In the genomic region with DNA sequence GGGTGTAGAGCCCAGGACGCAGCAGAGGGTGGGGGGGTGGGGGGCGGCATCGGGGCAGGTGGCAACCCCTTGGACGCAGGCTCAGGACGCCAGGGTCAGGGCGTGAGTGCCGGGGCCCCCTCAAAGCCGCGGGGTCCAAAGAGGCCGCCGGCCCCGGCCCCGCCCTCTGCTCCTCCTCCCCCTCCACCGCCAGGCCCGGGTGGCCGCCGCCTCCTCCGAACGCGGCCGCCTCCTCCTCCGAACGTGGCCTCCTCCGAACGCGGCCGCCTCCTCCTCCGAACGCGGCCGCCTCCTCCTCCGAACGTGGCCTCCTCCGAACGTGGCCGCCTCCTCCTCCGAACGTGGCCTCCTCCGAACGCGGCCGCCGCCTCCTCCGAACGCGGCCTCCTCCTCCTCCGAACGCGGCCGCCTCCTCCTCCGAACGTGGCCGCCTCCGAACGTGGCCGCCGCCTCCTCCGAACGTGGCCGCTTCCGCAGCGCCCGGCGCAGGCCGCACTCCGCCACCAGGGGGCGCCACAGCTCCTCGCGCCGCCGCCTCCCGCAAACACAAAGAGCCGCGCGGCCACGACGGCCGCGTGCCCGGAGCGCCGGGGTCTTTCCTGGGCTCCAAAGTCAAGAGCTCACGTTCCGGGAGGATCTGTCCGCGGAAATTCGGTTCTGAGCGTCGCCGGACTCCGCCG, we compare ENCODE assay signal across 1 cellular context.
A peak's percentile ranks its signal among the peaks of the same experiment; 100 is the strongest.
TF ChIP-seq lines count a peak whose summit lies in the region.

No MANE protein-coding gene starts in this region.

TF ChIP-seq in HepG2, 621 proteins besides CTCF, POLR2A, EP300 and RAD21 (continued from another document):
- TF ChIP-seq, protein P1, sequence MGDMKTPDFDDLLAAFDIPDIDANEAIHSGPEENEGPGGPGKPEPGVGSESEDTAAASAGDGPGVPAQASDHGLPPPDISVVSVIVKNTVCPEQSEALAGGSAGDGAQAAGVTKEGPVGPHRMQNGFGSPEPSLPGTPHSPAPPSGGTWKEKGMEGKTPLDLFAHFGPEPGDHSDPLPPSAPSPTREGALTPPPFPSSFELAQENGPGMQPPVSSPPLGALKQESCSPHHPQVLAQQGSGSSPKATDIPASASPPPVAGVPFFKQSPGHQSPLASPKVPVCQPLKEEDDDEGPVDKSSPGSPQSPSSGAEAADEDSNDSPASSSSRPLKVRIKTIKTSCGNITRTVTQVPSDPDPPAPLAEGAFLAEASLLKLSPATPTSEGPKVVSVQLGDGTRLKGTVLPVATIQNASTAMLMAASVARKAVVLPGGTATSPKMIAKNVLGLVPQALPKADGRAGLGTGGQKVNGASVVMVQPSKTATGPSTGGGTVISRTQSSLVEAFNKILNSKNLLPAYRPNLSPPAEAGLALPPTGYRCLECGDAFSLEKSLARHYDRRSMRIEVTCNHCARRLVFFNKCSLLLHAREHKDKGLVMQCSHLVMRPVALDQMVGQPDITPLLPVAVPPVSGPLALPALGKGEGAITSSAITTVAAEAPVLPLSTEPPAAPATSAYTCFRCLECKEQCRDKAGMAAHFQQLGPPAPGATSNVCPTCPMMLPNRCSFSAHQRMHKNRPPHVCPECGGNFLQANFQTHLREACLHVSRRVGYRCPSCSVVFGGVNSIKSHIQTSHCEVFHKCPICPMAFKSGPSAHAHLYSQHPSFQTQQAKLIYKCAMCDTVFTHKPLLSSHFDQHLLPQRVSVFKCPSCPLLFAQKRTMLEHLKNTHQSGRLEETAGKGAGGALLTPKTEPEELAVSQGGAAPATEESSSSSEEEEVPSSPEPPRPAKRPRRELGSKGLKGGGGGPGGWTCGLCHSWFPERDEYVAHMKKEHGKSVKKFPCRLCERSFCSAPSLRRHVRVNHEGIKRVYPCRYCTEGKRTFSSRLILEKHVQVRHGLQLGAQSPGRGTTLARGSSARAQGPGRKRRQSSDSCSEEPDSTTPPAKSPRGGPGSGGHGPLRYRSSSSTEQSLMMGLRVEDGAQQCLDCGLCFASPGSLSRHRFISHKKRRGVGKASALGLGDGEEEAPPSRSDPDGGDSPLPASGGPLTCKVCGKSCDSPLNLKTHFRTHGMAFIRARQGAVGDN (CRISPR knock-in tag; IDR thresholded peaks at IDR 0.05): peak; percentile 94
- TF ChIP-seq SOX13 (IDR thresholded peaks at IDR 0.05): no peak
- TF ChIP-seq SOX13 (CRISPR knock-in tag; conservative IDR thresholded peaks at IDR 0.05 in 1 of 2, IDR thresholded peaks at IDR 0.05 in 1 of 2): 0 out of 4 replicates have a peak, but pooled peaks of 1 of the 2 experiments have one; percentile 18
- TF ChIP-seq ZNF780A (CRISPR knock-in tag; IDR thresholded peaks at IDR 0.05): no peak
- TF ChIP-seq, protein P2, sequence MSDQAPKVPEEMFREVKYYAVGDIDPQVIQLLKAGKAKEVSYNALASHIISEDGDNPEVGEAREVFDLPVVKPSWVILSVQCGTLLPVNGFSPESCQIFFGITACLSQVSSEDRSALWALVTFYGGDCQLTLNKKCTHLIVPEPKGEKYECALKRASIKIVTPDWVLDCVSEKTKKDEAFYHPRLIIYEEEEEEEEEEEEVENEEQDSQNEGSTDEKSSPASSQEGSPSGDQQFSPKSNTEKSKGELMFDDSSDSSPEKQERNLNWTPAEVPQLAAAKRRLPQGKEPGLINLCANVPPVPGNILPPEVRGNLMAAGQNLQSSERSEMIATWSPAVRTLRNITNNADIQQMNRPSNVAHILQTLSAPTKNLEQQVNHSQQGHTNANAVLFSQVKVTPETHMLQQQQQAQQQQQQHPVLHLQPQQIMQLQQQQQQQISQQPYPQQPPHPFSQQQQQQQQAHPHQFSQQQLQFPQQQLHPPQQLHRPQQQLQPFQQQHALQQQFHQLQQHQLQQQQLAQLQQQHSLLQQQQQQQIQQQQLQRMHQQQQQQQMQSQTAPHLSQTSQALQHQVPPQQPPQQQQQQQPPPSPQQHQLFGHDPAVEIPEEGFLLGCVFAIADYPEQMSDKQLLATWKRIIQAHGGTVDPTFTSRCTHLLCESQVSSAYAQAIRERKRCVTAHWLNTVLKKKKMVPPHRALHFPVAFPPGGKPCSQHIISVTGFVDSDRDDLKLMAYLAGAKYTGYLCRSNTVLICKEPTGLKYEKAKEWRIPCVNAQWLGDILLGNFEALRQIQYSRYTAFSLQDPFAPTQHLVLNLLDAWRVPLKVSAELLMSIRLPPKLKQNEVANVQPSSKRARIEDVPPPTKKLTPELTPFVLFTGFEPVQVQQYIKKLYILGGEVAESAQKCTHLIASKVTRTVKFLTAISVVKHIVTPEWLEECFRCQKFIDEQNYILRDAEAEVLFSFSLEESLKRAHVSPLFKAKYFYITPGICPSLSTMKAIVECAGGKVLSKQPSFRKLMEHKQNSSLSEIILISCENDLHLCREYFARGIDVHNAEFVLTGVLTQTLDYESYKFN (CRISPR knock-in tag; conservative IDR thresholded peaks at IDR 0.05): no peak
- TF ChIP-seq ZNF530 (CRISPR knock-in tag; IDR thresholded peaks at IDR 0.05; ENCODE audit: low read depth): no peak
- peak; percentile 61; the same call in 1 of the 2 replicates for TF ChIP-seq ZNF614 (CRISPR knock-in tag; IDR thresholded peaks at IDR 0.05; ENCODE audit: borderline replicate concordance)
- no peak for TF ChIP-seq MIXL1 (CRISPR knock-in tag; IDR thresholded peaks at IDR 0.05)
- TF ChIP-seq, protein P3, sequence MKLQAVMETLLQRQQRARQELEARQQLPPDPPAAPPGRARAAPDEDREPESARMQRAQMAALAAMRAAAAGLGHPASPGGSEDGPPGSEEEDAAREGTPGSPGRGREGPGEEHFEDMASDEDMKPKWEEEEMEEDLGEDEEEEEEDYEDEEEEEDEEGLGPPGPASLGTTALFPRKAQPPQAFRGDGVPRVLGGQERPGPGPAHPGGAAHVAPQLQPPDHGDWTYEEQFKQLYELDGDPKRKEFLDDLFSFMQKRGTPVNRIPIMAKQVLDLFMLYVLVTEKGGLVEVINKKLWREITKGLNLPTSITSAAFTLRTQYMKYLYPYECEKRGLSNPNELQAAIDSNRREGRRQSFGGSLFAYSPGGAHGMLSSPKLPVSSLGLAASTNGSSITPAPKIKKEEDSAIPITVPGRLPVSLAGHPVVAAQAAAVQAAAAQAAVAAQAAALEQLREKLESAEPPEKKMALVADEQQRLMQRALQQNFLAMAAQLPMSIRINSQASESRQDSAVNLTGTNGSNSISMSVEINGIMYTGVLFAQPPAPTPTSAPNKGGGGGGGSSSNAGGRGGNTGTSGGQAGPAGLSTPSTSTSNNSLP (IDR thresholded peaks at IDR 0.05; ENCODE audit: low read depth, low read length): no peak
- no peak for TF ChIP-seq TAF15 (IDR thresholded peaks at IDR 0.05; ENCODE audit: low read depth, low read length, poor library complexity, severe bottlenecking)
- TF ChIP-seq, protein P4, sequence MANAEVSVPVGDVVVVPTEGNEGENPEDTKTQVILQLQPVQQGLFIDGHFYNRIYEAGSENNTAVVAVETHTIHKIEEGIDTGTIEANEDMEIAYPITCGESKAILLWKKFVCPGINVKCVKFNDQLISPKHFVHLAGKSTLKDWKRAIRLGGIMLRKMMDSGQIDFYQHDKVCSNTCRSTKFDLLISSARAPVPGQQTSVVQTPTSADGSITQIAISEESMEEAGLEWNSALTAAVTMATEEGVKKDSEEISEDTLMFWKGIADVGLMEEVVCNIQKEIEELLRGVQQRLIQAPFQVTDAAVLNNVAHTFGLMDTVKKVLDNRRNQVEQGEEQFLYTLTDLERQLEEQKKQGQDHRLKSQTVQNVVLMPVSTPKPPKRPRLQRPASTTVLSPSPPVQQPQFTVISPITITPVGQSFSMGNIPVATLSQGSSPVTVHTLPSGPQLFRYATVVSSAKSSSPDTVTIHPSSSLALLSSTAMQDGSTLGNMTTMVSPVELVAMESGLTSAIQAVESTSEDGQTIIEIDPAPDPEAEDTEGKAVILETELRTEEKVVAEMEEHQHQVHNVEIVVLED (CRISPR knock-in tag; IDR thresholded peaks at IDR 0.05; ENCODE audit: borderline replicate concordance): peak; percentile 57; the same call in 1 of the 2 replicates
- no peak for TF ChIP-seq NONO (IDR thresholded peaks at IDR 0.05)
- 0 out of 2 replicates have a peak, but pooled peaks have one; percentile 33 for TF ChIP-seq NONO (CRISPR knock-in tag; conservative IDR thresholded peaks at IDR 0.05)
- TF ChIP-seq, protein P5, sequence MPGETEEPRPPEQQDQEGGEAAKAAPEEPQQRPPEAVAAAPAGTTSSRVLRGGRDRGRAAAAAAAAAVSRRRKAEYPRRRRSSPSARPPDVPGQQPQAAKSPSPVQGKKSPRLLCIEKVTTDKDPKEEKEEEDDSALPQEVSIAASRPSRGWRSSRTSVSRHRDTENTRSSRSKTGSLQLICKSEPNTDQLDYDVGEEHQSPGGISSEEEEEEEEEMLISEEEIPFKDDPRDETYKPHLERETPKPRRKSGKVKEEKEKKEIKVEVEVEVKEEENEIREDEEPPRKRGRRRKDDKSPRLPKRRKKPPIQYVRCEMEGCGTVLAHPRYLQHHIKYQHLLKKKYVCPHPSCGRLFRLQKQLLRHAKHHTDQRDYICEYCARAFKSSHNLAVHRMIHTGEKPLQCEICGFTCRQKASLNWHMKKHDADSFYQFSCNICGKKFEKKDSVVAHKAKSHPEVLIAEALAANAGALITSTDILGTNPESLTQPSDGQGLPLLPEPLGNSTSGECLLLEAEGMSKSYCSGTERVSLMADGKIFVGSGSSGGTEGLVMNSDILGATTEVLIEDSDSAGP (CRISPR knock-in tag; IDR thresholded peaks at IDR 0.05; ENCODE audit: borderline replicate concordance): peak; percentile 67
- TF ChIP-seq SAP130 (CRISPR knock-in tag; IDR thresholded peaks at IDR 0.05; ENCODE audit: low read depth): peak; percentile 62; the same call in 1 of the 2 replicates
- no peak for TF ChIP-seq ZNF160 (CRISPR knock-in tag; IDR thresholded peaks at IDR 0.05)
- peak; percentile 50; the same call in 1 of the 2 replicates for TF ChIP-seq THAP11 (CRISPR knock-in tag; IDR thresholded peaks at IDR 0.05)
- TF ChIP-seq, protein P6, sequence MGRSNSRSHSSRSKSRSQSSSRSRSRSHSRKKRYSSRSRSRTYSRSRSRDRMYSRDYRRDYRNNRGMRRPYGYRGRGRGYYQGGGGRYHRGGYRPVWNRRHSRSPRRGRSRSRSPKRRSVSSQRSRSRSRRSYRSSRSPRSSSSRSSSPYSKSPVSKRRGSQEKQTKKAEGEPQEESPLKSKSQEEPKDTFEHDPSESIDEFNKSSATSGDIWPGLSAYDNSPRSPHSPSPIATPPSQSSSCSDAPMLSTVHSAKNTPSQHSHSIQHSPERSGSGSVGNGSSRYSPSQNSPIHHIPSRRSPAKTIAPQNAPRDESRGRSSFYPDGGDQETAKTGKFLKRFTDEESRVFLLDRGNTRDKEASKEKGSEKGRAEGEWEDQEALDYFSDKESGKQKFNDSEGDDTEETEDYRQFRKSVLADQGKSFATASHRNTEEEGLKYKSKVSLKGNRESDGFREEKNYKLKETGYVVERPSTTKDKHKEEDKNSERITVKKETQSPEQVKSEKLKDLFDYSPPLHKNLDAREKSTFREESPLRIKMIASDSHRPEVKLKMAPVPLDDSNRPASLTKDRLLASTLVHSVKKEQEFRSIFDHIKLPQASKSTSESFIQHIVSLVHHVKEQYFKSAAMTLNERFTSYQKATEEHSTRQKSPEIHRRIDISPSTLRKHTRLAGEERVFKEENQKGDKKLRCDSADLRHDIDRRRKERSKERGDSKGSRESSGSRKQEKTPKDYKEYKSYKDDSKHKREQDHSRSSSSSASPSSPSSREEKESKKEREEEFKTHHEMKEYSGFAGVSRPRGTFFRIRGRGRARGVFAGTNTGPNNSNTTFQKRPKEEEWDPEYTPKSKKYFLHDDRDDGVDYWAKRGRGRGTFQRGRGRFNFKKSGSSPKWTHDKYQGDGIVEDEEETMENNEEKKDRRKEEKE (IDR thresholded peaks at IDR 0.05): no peak
- TF ChIP-seq POLR2AphosphoS2 (IDR thresholded peaks at IDR 0.05; ENCODE audit: low read depth, low read length): no peak
- TF ChIP-seq, protein P7, sequence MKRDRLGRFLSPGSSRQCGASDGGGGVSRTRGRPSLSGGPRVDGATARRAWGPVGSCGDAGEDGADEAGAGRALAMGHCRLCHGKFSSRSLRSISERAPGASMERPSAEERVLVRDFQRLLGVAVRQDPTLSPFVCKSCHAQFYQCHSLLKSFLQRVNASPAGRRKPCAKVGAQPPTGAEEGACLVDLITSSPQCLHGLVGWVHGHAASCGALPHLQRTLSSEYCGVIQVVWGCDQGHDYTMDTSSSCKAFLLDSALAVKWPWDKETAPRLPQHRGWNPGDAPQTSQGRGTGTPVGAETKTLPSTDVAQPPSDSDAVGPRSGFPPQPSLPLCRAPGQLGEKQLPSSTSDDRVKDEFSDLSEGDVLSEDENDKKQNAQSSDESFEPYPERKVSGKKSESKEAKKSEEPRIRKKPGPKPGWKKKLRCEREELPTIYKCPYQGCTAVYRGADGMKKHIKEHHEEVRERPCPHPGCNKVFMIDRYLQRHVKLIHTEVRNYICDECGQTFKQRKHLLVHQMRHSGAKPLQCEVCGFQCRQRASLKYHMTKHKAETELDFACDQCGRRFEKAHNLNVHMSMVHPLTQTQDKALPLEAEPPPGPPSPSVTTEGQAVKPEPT (CRISPR knock-in tag; IDR thresholded peaks at IDR 0.05; ENCODE audit: low read depth): no peak
- 0 out of 2 replicates have a peak, but pooled peaks have one; percentile 15 for TF ChIP-seq ZBTB38 (CRISPR knock-in tag; IDR thresholded peaks at IDR 0.05)
- TF ChIP-seq CCDC6 (CRISPR knock-in tag; IDR thresholded peaks at IDR 0.05): no peak
- no peak for TF ChIP-seq ZSCAN25 (CRISPR knock-in tag; IDR thresholded peaks at IDR 0.05)
- peak; percentile 41; the same call in 1 of the 2 replicates for TF ChIP-seq ZMYM4 (CRISPR knock-in tag; IDR thresholded peaks at IDR 0.05)
- peak; percentile 45; the same call in 1 of the 2 replicates for TF ChIP-seq ZFY (CRISPR knock-in tag; IDR thresholded peaks at IDR 0.05)
TF ChIP-seq in HepG2: peak in this region for 104.
